8 cellular contexts compared by ENCODE assay signal in the genomic region with DNA sequence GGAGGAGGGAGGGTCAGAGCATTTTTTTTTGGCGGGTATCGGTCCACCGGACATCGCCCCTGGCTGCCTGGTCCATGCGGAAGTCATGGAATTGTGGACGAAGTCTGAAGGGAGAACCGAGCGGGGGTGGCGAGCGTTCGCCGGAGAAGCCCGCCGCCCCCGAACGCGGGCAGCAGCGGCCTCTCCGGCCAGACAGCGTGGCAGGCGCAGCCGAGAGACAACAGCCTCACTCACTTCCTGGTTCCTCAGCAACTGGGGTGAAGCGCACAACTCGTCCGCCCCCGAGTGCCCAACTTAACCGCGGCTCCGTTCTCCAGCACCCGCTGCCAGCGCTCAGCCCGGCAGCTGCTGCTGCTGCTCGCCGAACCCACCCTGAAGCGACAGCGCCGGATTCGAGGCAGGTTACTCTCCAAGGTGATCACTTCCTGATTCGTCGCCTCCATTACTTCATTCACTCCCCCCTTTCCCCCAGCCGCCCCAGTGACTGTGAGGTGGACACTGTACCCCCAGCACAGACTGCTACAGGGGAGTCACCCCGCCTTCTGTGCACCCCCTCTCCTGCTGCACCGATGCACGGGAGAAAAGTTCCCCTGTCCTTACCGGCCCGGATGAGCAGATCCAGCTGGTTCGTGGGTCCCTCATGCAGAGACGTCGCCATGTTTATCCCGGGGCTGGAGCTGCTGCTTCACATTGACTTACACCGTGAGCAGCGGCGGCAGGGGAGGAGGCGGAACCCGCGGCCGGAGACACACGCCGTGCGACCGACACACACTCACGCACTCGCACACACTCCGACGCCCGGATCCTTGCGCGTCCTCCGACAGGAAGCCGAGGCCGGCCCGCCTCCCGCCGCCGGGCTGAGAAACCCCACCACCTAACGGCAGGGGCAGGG.
A peak's percentile ranks its signal among the peaks of the same experiment; 100 is the strongest.
DNase-seq lines count a peak whose midpoint lies in the region; ATAC-seq, FAIRE-seq and TF ChIP-seq lines count a peak whose summit lies in the region.

No MANE protein-coding gene starts in this region.

- peak; percentile 95 for FAIRE-seq in GM12892 (lab: Jason Lieb, UNC)

- no peaks in the 10 kb centered on the region for H3K9me3 ChIP-seq in T-helper 17 cell (ENCODE audit: control insufficient read depth, low read length, poor library complexity, severe bottlenecking)
- H3K9me3 ChIP-seq in ascending aorta = no peaks in the 10 kb centered on the region

- peak overlapping the region; percentile 99 for H3K27ac Mint-ChIP-seq in T-helper 17 cell

- peak overlapping the region; percentile 83 to 92 for H3K4me3 ChIP-seq in ascending aorta

- ATAC-seq in HG02759 (IDR thresholded peaks at IDR 0.05; ENCODE audit: unreplicated experiment) (peak; percentile 61), T-helper 17 cell (peak; percentile 58)

- peaks cover 2% of the 10 kb centered on the region for H3K36me3 Mint-ChIP-seq in T-helper 17 cell (ENCODE audit: low read depth)

- peaks cover 29% of the 10 kb centered on the region for H3K4me1 Mint-ChIP-seq in T-helper 17 cell

- peak overlapping the region; percentile 81 to 97 for H3K27ac ChIP-seq in ascending aorta

- H3K36me3 ChIP-seq in ascending aorta = no peaks in the 10 kb centered on the region

- no peaks in the 10 kb centered on the region for H3K27me3 ChIP-seq in ascending aorta

- peak; percentile 48 for DNase-seq in GM12892 (ENCODE audit: insufficient read length)
- DNase-seq in NCI-H1417 (lab: John Stamatoyannopoulos, UW) = peak; percentile 80 to 95 (median 92)
- peak; percentile 59 to 77 (median 73) for DNase-seq in T-helper 17 cell
- DNase-seq in ascending aorta (ENCODE audit: low spot score in 2 of 2) = peak; percentile 60 to 93
- DNase-seq in hippocampal formation (lab: John Stamatoyannopoulos, UW) = peak; percentile 75 to 83
- peak; percentile 91 for DNase-seq in retina
- DNase-seq in cortex of kidney (lab: John Stamatoyannopoulos, UW) = no peak

- TF ChIP-seq POLR2A in GM12892 (IDR thresholded peaks at IDR 0.05; ENCODE audit: low read depth, low read length) = peak; percentile 81; the same call in 1 of the 2 replicates

- intact Hi-C loops in ascending aorta (cut with DNase I) = loop anchor here (1.0 to 10.0 kb wide), 6 partner anchors 51 to 471 kb away; a partner anchor contains a TSS

- peak; percentile 22 to 40 (median 25) for TF ChIP-seq CTCF in ascending aorta (IDR thresholded peaks at IDR 0.05)

- H3K4me1 ChIP-seq in ascending aorta = peaks cover 0 to 6% of the 10 kb centered on the region in 2 donors

- no peaks in the 10 kb centered on the region for H3K27me3 Mint-ChIP-seq in T-helper 17 cell

- H3K4me3 Mint-ChIP-seq in T-helper 17 cell = peak overlapping the region; percentile 99
